In the genomic region with DNA sequence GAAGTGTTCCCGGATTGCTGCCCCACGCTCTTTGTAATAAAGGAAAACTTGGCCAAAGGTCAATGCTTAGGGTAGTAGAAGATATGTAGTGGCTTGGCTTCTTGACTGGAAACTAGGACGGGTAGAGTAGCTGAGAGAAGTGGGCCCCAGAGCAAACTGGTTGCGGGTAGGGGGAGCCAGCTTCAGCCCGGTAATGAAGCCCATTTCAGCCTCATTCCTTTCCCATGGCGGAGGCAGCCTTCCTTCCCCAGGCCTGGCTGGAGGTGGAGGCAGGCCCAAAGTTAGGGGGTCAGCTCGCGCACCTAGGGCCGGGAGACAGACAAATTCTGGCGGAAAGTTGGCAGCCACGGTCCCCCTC, we compare ENCODE assay signal across 8 cellular contexts. TPM values are rescaled to one million over a fixed set of nuclear protein-coding genes. Genes with fewer than 3 reads are reported as not detected.
DNase-seq lines count a peak whose midpoint lies in the region; ATAC-seq and TF ChIP-seq lines count a peak whose summit lies in the region.

No MANE protein-coding gene starts in this region.

- H2AFZ ChIP-seq in ACC112 (ENCODE audit: low read length, unreplicated experiment) (peak overlapping the region; percentile 78), GM23338 (peak overlapping the region; percentile 89)

- peak overlapping the region; percentile 87 for H3K4me3 ChIP-seq in ACC112 (ENCODE audit: low read depth, low read length)
- peak overlapping the region; percentile 85 for H3K4me3 ChIP-seq in GM23338
- peak overlapping the region; percentile 84 for H3K4me3 ChIP-seq in right cardiac atrium (ENCODE audit: low read length)

- H3K4me2 ChIP-seq in GM23338: peak overlapping the region; percentile 74

- peaks cover 5% of the 10 kb centered on the region for H3K27me3 Mint-ChIP-seq in GM23338 (ENCODE audit: insufficient read depth, low read depth, poor library complexity)
- H3K27me3 Mint-ChIP-seq in activated naive CD8-positive, alpha-beta T cell treated with anti-CD3 and anti-CD28 coated beads for 36 hours: peaks cover 22% of the 10 kb centered on the region

- no peaks in the 10 kb centered on the region for H3K9me3 ChIP-seq in right cardiac atrium (ENCODE audit: control insufficient read depth, low read length)

- H3K79me2 ChIP-seq in ACC112 (ENCODE audit: control insufficient read depth, insufficient read depth, low read length, unreplicated experiment) (peaks cover 33% of the 10 kb centered on the region), GM23338 (replicated peaks; ENCODE audit: insufficient read depth) (no peaks in the 10 kb centered on the region)

- H3K4me3 Mint-ChIP-seq in GM23338: peak overlapping the region; percentile 84
- peak overlapping the region; percentile 69 for H3K4me3 Mint-ChIP-seq in activated naive CD8-positive, alpha-beta T cell treated with anti-CD3 and anti-CD28 coated beads for 36 hours

- peak overlapping the region; percentile 73 for H3K27ac Mint-ChIP-seq in GM23338
- H3K27ac Mint-ChIP-seq in activated naive CD8-positive, alpha-beta T cell treated with anti-CD3 and anti-CD28 coated beads for 36 hours: no peak overlapping the region

- TF ChIP-seq CTCF in GM23338 (conservative IDR thresholded peaks at IDR 0.05; ENCODE audit: low read depth in 2 of 2): peak in 1 of 2 experiments; percentile 24; a peak in 1 of 4 replicates

- peak; percentile 52 for ATAC-seq in GM23338
- peak; percentile 83 to 85 for ATAC-seq in right cardiac atrium
- ATAC-seq in GM18517 (IDR thresholded peaks at IDR 0.05; ENCODE audit: unreplicated experiment): no peak

- DNase-seq in GM23338 (ENCODE audit: low spot score) (no peak), right cardiac atrium (no peak), retina (peak; percentile 81), NCI-H1694 treated with DMSO at 0.1 percent for 48 hours (lab: John Stamatoyannopoulos, UW) (no peak), ecto neural progenitor cell (ENCODE audit: low spot score) (no peak)
- DNase-seq in activated naive CD8-positive, alpha-beta T cell treated with anti-CD3 and anti-CD28 coated beads for 36 hours: no peak

- no peaks in the 10 kb centered on the region for H4K20me1 ChIP-seq in GM23338 (replicated peaks; ENCODE audit: insufficient read depth)

- H3K27me3 ChIP-seq in ACC112 (ENCODE audit: insufficient read depth, low read length): no peaks in the 10 kb centered on the region
- no peaks in the 10 kb centered on the region for H3K27me3 ChIP-seq in GM23338 (ENCODE audit: insufficient read depth)
- no peaks in the 10 kb centered on the region for H3K27me3 ChIP-seq in right cardiac atrium (ENCODE audit: control insufficient read depth, insufficient read depth)

- H3K9me3 Mint-ChIP-seq in GM23338: no peaks in the 10 kb centered on the region; the same call in 2 of the 3 replicates
- no peaks in the 10 kb centered on the region for H3K9me3 Mint-ChIP-seq in activated naive CD8-positive, alpha-beta T cell treated with anti-CD3 and anti-CD28 coated beads for 36 hours

- WGBS in right cardiac atrium: 8% methylated on average over 11 of the region's 11 CpGs

- H3K36me3 ChIP-seq in ACC112 (ENCODE audit: insufficient read depth, low read length) (peaks cover 5% of the 10 kb centered on the region), GM23338 (ENCODE audit: insufficient read depth) (no peaks in the 10 kb centered on the region)

- H3K36me3 Mint-ChIP-seq in GM23338 (ENCODE audit: low read depth): peaks cover under 1% of the 10 kb centered on the region; the same call in 2 of the 3 replicates
- peaks cover 8% of the 10 kb centered on the region for H3K36me3 Mint-ChIP-seq in activated naive CD8-positive, alpha-beta T cell treated with anti-CD3 and anti-CD28 coated beads for 36 hours

- intact Hi-C loops in right cardiac atrium (cut with DNase I): loop anchor here (5.0 kb wide), 2 partner anchors 51 to 56 kb away; no protein-coding TSS in a partner anchor

- H3K9me2 ChIP-seq in GM23338 (ENCODE audit: insufficient read depth): no peaks in the 10 kb centered on the region

- H3K4me1 Mint-ChIP-seq in GM23338: peaks cover 9% of the 10 kb centered on the region; the same call in 2 of the 3 replicates
- peaks cover 7% of the 10 kb centered on the region for H3K4me1 Mint-ChIP-seq in activated naive CD8-positive, alpha-beta T cell treated with anti-CD3 and anti-CD28 coated beads for 36 hours

- H3K27ac ChIP-seq in ACC112 (ENCODE audit: low read depth, low read length) (peak overlapping the region; percentile 90), GM23338 (ENCODE audit: low read depth) (peak overlapping the region; percentile 62), right cardiac atrium (ENCODE audit: low read length) (peak overlapping the region; percentile 93)

- H3F3A ChIP-seq in GM23338 (replicated peaks; ENCODE audit: low read depth): no peaks in the 10 kb centered on the region

- H3K4me1 ChIP-seq in ACC112 (ENCODE audit: control insufficient read depth, insufficient read depth, low read length, unreplicated experiment): peaks cover 17% of the 10 kb centered on the region
- peaks cover 16% of the 10 kb centered on the region for H3K4me1 ChIP-seq in GM23338 (ENCODE audit: insufficient read depth)
- H3K4me1 ChIP-seq in right cardiac atrium (ENCODE audit: control insufficient read depth, insufficient read depth, low read length): no peaks in the 10 kb centered on the region

TF ChIP-seq in GM23338, 12 proteins besides CTCF, POLR2A, EP300 and RAD21 (continues in another document):
- TF ChIP-seq, protein P1, sequence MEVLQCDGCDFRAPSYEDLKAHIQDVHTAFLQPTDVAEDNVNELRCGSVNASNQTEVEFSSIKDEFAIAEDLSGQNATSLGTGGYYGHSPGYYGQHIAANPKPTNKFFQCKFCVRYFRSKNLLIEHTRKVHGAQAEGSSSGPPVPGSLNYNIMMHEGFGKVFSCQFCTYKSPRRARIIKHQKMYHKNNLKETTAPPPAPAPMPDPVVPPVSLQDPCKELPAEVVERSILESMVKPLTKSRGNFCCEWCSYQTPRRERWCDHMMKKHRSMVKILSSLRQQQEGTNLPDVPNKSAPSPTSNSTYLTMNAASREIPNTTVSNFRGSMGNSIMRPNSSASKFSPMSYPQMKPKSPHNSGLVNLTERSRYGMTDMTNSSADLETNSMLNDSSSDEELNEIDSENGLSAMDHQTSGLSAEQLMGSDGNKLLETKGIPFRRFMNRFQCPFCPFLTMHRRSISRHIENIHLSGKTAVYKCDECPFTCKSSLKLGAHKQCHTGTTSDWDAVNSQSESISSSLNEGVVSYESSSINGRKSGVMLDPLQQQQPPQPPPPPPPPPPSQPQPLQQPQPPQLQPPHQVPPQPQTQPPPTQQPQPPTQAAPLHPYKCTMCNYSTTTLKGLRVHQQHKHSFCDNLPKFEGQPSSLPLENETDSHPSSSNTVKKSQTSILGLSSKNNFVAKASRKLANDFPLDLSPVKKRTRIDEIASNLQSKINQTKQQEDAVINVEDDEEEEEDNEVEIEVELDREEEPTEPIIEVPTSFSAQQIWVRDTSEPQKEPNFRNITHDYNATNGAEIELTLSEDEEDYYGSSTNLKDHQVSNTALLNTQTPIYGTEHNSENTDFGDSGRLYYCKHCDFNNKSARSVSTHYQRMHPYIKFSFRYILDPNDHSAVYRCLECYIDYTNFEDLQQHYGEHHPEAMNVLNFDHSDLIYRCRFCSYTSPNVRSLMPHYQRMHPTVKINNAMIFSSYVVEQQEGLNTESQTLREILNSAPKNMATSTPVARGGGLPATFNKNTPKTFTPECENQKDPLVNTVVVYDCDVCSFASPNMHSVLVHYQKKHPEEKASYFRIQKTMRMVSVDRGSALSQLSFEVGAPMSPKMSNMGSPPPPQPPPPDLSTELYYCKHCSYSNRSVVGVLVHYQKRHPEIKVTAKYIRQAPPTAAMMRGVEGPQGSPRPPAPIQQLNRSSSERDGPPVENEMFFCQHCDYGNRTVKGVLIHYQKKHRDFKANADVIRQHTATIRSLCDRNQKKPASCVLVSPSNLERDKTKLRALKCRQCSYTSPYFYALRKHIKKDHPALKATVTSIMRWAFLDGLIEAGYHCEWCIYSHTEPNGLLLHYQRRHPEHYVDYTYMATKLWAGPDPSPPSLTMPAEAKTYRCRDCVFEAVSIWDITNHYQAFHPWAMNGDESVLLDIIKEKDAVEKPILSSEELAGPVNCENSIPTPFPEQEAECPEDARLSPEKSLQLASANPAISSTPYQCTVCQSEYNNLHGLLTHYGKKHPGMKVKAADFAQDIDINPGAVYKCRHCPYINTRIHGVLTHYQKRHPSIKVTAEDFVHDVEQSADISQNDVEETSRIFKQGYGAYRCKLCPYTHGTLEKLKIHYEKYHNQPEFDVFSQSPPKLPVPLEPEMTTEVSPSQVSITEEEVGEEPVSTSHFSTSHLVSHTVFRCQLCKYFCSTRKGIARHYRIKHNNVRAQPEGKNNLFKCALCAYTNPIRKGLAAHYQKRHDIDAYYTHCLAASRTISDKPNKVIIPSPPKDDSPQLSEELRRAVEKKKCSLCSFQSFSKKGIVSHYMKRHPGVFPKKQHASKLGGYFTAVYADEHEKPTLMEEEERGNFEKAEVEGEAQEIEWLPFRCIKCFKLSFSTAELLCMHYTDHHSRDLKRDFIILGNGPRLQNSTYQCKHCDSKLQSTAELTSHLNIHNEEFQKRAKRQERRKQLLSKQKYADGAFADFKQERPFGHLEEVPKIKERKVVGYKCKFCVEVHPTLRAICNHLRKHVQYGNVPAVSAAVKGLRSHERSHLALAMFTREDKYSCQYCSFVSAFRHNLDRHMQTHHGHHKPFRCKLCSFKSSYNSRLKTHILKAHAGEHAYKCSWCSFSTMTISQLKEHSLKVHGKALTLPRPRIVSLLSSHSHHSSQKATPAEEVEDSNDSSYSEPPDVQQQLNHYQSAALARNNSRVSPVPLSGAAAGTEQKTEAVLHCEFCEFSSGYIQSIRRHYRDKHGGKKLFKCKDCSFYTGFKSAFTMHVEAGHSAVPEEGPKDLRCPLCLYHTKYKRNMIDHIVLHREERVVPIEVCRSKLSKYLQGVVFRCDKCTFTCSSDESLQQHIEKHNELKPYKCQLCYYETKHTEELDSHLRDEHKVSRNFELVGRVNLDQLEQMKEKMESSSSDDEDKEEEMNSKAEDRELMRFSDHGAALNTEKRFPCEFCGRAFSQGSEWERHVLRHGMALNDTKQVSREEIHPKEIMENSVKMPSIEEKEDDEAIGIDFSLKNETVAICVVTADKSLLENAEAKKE (CRISPR knock-in tag; IDR thresholded peaks at IDR 0.05): no peak
- TF ChIP-seq EZH2 (IDR thresholded peaks at IDR 0.05; ENCODE audit: low read depth, unreplicated experiment): no peak
- no peak for TF ChIP-seq ZNF114 (CRISPR knock-in tag; IDR thresholded peaks at IDR 0.05)
- TF ChIP-seq POLR2AphosphoS5 (IDR thresholded peaks at IDR 0.05; ENCODE audit: low read depth): no peak
- no peak for TF ChIP-seq STAT1 (IDR thresholded peaks at IDR 0.05; ENCODE audit: unreplicated experiment)
- no peak for TF ChIP-seq EZH2phosphoT487 (IDR thresholded peaks at IDR 0.05; ENCODE audit: unreplicated experiment)

RNA-seq across cellular contexts. Expression of a gene that starts 0.4 kb away (rescaled TPM):
- total RNA-seq in GM23338 (2014; rRNA removed; shearing (Covaris generic)): 2.6 and 3.8 TPM in 2 replicates
- 11.8 and 12.2 TPM in 2 replicates for polyA plus RNA-seq in GM23338 (2016; fragmentation: Nextera tagmentation; extraction: Ambion mirVana)
- 1 to 10 TPM; 2.5 to 2.6 TPM for total RNA-seq in activated naive CD8-positive, alpha-beta T cell treated with anti-CD3 and anti-CD28 coated beads for 36 hours
- 100 to 1,000 TPM; 209 to 313 (median 259) TPM for total RNA-seq in right cardiac atrium
- 418 TPM for polyA plus RNA-seq in right cardiac atrium

Comparison
In these comparisons a context has a peak if more than half of its experiments do, and no peak if none do; other contexts are left out.
1. RNA of a gene that starts 0.4 kb away (total RNA-seq): 209 to 313 TPM in right cardiac atrium; 2.5 to 2.6 TPM in activated naive CD8-positive, alpha-beta T cell treated with anti-CD3 and anti-CD28 coated beads for 36 hours and 2.6 to 3.8 TPM in GM23338; every median in the first group is over 10 times any median in the second.
2. Peak in every context shown above with its lines, with median percentiles within 50 percentile points of each other: H3K27ac ChIP-seq and H3K4me3 ChIP-seq.